Comparison of ENCODE assay signal across 18 cellular contexts in genomic region chr15:47410243-47410642, GRCh38.
"Had no signal": no experiment of that assay in that cellular context is flagged by ENCODE, and none has a peak within 500 bp of the region (broad histone marks: within the 10 kb centered on the region; RNA-seq: fewer than 3 reads in every experiment).

No MANE protein-coding gene starts in this region.

- DNase-seq: activated B cell treated with CpG ODN at 0.5 μM for 24 hours; activated CD4-positive, alpha-beta memory T cell treated with anti-CD3 and anti-CD28 coated beads for 36 hours; activated CD4-positive, alpha-beta T cell treated with anti-CD3 and anti-CD28 coated beads for 48 hours; activated effector memory CD4-positive, alpha-beta T cell treated with anti-CD3 and anti-CD28 coated beads, Interleukin-2, amount 50 U/mL, for 16 hours; activated naive CD4-positive, alpha-beta T cell treated with anti-CD3 and anti-CD28 coated beads, Interleukin-2, amount 10 ng/mL, durations not matched to agents 7 days and 5 days; activated T-cell treated with anti-CD3 and anti-CD28 coated beads, Interleukin-2, amount 50 U/mL, for 48 hours; amygdala; cortex of kidney; endodermal cell; esophagus squamous epithelium; heart left ventricle; left colon; ovary; psoas muscle; spleen; stimulated activated CD4-positive, alpha-beta T cell treated with anti-CD3 and anti-CD28 coated beads, Interleukin-4, amount 100 ng/mL, for 24 hours; stimulated activated naive CD8-positive, alpha-beta T cell treated with anti-CD3 and anti-CD28 coated beads, Interleukin-15, Interleukin-2, amounts not matched to agents 100 U/mL and 50 U/mL, for 24 hours; tibial artery had no signal
